8 cellular contexts compared by ENCODE assay signal in the genomic region with DNA sequence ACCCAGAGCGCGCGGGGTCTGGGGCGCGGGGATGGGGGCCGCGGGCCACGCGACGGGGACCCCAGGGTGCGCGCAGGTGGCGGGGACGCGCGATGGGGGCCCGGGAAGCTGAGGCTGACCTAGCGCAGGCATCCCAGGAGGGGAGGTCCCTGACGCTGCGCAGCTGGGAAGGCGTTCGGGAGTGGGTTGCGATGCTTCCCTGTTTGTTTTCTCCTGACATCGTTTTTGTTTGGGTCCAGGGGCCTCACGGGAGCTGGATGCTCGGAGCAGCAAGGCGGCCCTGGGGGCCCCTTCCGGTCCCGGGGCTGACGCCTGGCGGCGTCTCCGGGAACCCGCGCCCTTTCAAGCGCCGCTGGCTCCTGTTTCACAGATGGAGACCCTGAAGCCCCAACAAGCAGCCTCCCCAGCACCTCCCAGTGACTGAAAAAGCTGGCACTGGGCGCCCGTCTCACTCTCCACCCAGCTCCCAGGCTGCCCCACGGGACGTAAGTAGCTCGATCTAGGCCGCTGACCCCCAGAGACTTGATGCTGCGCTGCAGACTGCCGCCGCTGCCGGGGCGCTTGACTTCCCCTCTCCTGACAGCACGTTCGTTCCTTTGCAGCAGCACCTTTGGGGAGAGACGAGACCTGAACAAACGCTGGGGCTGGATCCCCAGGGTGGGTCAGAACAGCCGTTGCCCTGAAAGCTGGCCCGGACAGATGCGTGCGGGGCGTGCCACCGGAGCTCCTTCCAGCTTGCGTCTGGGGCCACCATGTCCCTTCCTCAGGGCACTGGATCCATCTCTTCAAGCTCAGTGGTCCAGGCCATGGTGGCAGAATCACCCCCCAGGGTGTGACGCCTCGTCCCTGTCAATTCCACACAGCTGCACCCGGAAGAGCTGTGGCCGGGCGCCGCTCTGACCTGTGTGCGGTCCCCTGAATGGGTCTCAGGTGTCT. TPM values are rescaled to one million over a fixed set of nuclear protein-coding genes. Genes with fewer than 3 reads are reported as not detected.
DNase-seq lines count a peak whose midpoint lies in the region; ATAC-seq and TF ChIP-seq lines count a peak whose summit lies in the region.

No MANE protein-coding gene starts in this region.

- intact Hi-C loops in tibial artery (cut with DNase I; ENCODE audit: low total_unique reads), result loop anchor here (5.0 kb wide), 1 partner anchor 41 kb away; a partner anchor contains a TSS

- H3K27me3 ChIP-seq in OCI-LY3 (ENCODE audit: low read depth, low read length) (no peaks in the 10 kb centered on the region), neutrophil (no peaks in the 10 kb centered on the region), tibial artery (no peaks in the 10 kb centered on the region)

- DNase-seq in AG08395 (ENCODE audit: low spot score) (peak; percentile 40), fibroblast of villous mesenchyme (ENCODE audit: low read depth) (peak; percentile 49), tibial artery (peak; percentile 38 to 77)
- DNase-seq in activated T-helper 1 cell treated with anti-CD3 and anti-CD28 coated beads, Interleukin-2, amount 50 U/mL, for 16 hours (ENCODE audit: low read depth in 1 of 2, low spot score in 1 of 2), result peak; percentile 10 to 30

- TF ChIP-seq CTCF in OCI-LY3 (IDR thresholded peaks at IDR 0.05; ENCODE audit: low read depth, low read length), result peak; percentile 31
- TF ChIP-seq CTCF in fibroblast of villous mesenchyme (IDR thresholded peaks at IDR 0.05; ENCODE audit: insufficient read depth, low read depth, low read length), result peak; percentile 38
- no peak for TF ChIP-seq CTCF in neutrophil (IDR thresholded peaks at IDR 0.05)
- no peak for TF ChIP-seq CTCF in tibial artery (IDR thresholded peaks at IDR 0.05)

- peak overlapping the region; percentile 52 for H2AFZ ChIP-seq in OCI-LY3 (ENCODE audit: low read depth, low read length)

- ATAC-seq in GM18519 (IDR thresholded peaks at IDR 0.05; ENCODE audit: low FRiP score, unreplicated experiment) (peak; percentile 13), HG03066 (IDR thresholded peaks at IDR 0.05; ENCODE audit: low read depth, unreplicated experiment) (peak; percentile 29)

- no peaks in the 10 kb centered on the region for H3K9me3 ChIP-seq in OCI-LY3 (ENCODE audit: insufficient read depth, low read length)
- no peaks in the 10 kb centered on the region for H3K9me3 ChIP-seq in neutrophil
- H3K9me3 ChIP-seq in tibial artery, result no peaks in the 10 kb centered on the region

- H3K79me2 ChIP-seq in OCI-LY3 (ENCODE audit: low read length), result no peaks in the 10 kb centered on the region

- H4K20me1 ChIP-seq in OCI-LY3 (ENCODE audit: insufficient read depth, low read length), result 0 out of 2 replicates have a peak, but pooled peaks cover 2% of the 10 kb centered on the region

- H3K4me3 ChIP-seq in OCI-LY3 (ENCODE audit: low read length) (peak overlapping the region; percentile 100), fibroblast of villous mesenchyme (ENCODE audit: low read depth, low read length) (peak overlapping the region; percentile 83), neutrophil (ENCODE audit: low read depth in 1 of 2, low read length in 1 of 2) (peak overlapping the region; percentile 76 to 95), tibial artery (peak overlapping the region; percentile 95)

- no peaks in the 10 kb centered on the region for H3K36me3 ChIP-seq in OCI-LY3 (replicated peaks; ENCODE audit: low read depth, low read length)
- peaks cover 23% of the 10 kb centered on the region for H3K36me3 ChIP-seq in neutrophil
- peaks cover 4 to 43% (median 19%) of the 10 kb centered on the region in 3 donors for H3K36me3 ChIP-seq in tibial artery

- peak overlapping the region; percentile 97 for H3K4me2 ChIP-seq in OCI-LY3 (ENCODE audit: low read length)

- peak overlapping the region; percentile 41 for H3K27ac ChIP-seq in OCI-LY3 (ENCODE audit: low read length)
- H3K27ac ChIP-seq in neutrophil, result peak overlapping the region; percentile 74
- peak overlapping the region; percentile 81 for H3K27ac ChIP-seq in tibial artery

- H3K4me1 ChIP-seq in OCI-LY3 (ENCODE audit: low read length), result peaks cover 6% of the 10 kb centered on the region
- peaks cover 11 to 15% of the 10 kb centered on the region in 2 experiments for H3K4me1 ChIP-seq in neutrophil (ENCODE audit: control insufficient read depth in 1 of 2, insufficient read depth in 1 of 2, low read depth in 1 of 2, low read length in 1 of 2)
- peaks cover 0 to 14% (median 10%) of the 10 kb centered on the region in 4 donors for H3K4me1 ChIP-seq in tibial artery

- peak overlapping the region; percentile 82 for H3K9ac ChIP-seq in OCI-LY3 (ENCODE audit: low read length)

RNA-seq across cellular contexts. Expression of a gene that starts 0.6 kb away (rescaled TPM):
- total RNA-seq in fibroblast of villous mesenchyme, result 18.4 and 22.9 TPM in 2 replicates

RNA-seq across cellular contexts. Expression of a gene that starts 33.8 kb away (rescaled TPM):
- total RNA-seq in fibroblast of villous mesenchyme, result 9.7 and 13.4 TPM in 2 replicates

RNA-seq across cellular contexts. Expression of a gene that starts 42.0 kb away (rescaled TPM):
- 3.5 and 5.2 TPM in 2 replicates for total RNA-seq in fibroblast of villous mesenchyme

Comparison
In these comparisons a context has a peak if more than half of its experiments do, and no peak if none do; other contexts are left out.
1. Peak in every context shown above with its lines: DNase-seq, ATAC-seq, H3K4me3 ChIP-seq and H3K27ac ChIP-seq.
2. CTCF ChIP-seq: peak in OCI-LY3 (single experiment) and fibroblast of villous mesenchyme (single experiment); none in neutrophil (single experiment) and tibial artery (0 of 2).